1 cellular context compared by ENCODE assay signal in genomic region chr11:120354068-120354467, GRCh38.
TF ChIP-seq lines count a peak whose summit lies in the region.

No MANE protein-coding gene starts in this region.

TF ChIP-seq in K562, 482 proteins besides CTCF, POLR2A, EP300 and RAD21:
- TF ChIP-seq ZBED1 (IDR thresholded peaks at IDR 0.05) (no peak), HMBOX1 (IDR thresholded peaks at IDR 0.05) (peak; percentile 50)
